In genomic region chr1:113191579-113192076, GRCh38 we compare ENCODE assay signal across 12 cellular contexts.
DNase-seq lines count a peak whose midpoint lies in the region; ATAC-seq and TF ChIP-seq lines count a peak whose summit lies in the region.
"Had no signal": no experiment of that assay in that cellular context is flagged by ENCODE, and none has a peak within 500 bp of the region (broad histone marks: within the 10 kb centered on the region; RNA-seq: fewer than 3 reads in every experiment).

No MANE protein-coding gene starts in this region.

- no peak overlapping the region for H2AFZ ChIP-seq in Karpas-422 (ENCODE audit: low read length)

- H3K9ac ChIP-seq in Karpas-422 (ENCODE audit: low read length), result no peak overlapping the region

- TF ChIP-seq POLR2A in thyroid gland (IDR thresholded peaks at IDR 0.05), result no peak

- H3K27me3 ChIP-seq in Karpas-422 (ENCODE audit: low read length) (no peaks in the 10 kb centered on the region), thyroid gland (no peaks in the 10 kb centered on the region)
- H3K27me3 ChIP-seq: body of pancreas had no signal

- intact Hi-C loops in thyroid gland (cut with DNase I), result no loop called here

- H3K36me3 ChIP-seq in Karpas-422 (ENCODE audit: insufficient read depth, low read length) (no peaks in the 10 kb centered on the region), thyroid gland (no peaks in the 10 kb centered on the region)

- H3K4me3 ChIP-seq in Karpas-422 (ENCODE audit: low read length), result no peak overlapping the region
- H3K4me3 ChIP-seq in thyroid gland (replicated peaks in 1 of 3), result no peak overlapping the region
- H3K4me3 ChIP-seq: body of pancreas had no signal

- in situ Hi-C loops in Caki2 (cut with HindIII; ENCODE audit: low pct_unique_long_range_greater_than_20kb, low sequenced_read_pairs), result no loop called here

- ATAC-seq in GM21515 (IDR thresholded peaks at IDR 0.05; ENCODE audit: unreplicated experiment), result peak; percentile 47
- ATAC-seq: body of pancreas; stimulated activated naive CD8-positive, alpha-beta T cell treated with anti-CD3 and anti-CD28 coated beads, Interleukin-15, amount 100 ng/mL, for 72 hours had no signal

- H3K4me2 ChIP-seq in Karpas-422 (ENCODE audit: low read depth, low read length, poor library complexity, severe bottlenecking), result no peak overlapping the region

- H3K79me2 ChIP-seq in Karpas-422 (ENCODE audit: low read length), result no peaks in the 10 kb centered on the region

- H3K9me3 ChIP-seq in Karpas-422 (ENCODE audit: low read length) (no peaks in the 10 kb centered on the region), thyroid gland (no peaks in the 10 kb centered on the region)
- H3K9me3 ChIP-seq: body of pancreas had no signal

- WGBS in thyroid gland, 2 donors, result 91% methylated on average over 8 to 11 of the region's 11 CpGs

- no peaks in the 10 kb centered on the region for H3K9me2 ChIP-seq in Karpas-422 (replicated peaks; ENCODE audit: insufficient read depth, low read length)

- H3K4me1 ChIP-seq in Karpas-422 (ENCODE audit: low read length) (peaks cover 10% of the 10 kb centered on the region), thyroid gland (no peaks in the 10 kb centered on the region)
- H3K4me1 ChIP-seq: body of pancreas had no signal

- DNase-seq in Caki2 (ENCODE audit: low read depth), result peak; percentile 94
- DNase-seq in Karpas-422, result peak; percentile 48
- DNase-seq in epithelial cell of prostate (ENCODE audit: low read depth, low spot score), result peak; percentile 36
- DNase-seq in T-helper 2 cell, result no peak
- no peak for DNase-seq in ureter (ENCODE audit: low spot score)
- DNase-seq in activated gamma-delta T cell (lab: John Stamatoyannopoulos, UW), result no peak
- DNase-seq in thyroid gland, result no peak
- DNase-seq: body of pancreas; NCI-H2107; stimulated activated naive CD8-positive, alpha-beta T cell treated with anti-CD3 and anti-CD28 coated beads, Interleukin-15, amount 100 ng/mL, for 72 hours had no signal

- no peak overlapping the region for H3K27ac ChIP-seq in Karpas-422 (ENCODE audit: low read length)
- peak overlapping the region; percentile 25 for H3K27ac ChIP-seq in epithelial cell of prostate
- no peak overlapping the region for H3K27ac ChIP-seq in thyroid gland
- H3K27ac ChIP-seq: body of pancreas, VCaP had no signal

- H4K20me1 ChIP-seq in Karpas-422 (ENCODE audit: insufficient read depth, low read depth, low read length), result no peaks in the 10 kb centered on the region

- no peak for TF ChIP-seq CTCF in thyroid gland (IDR thresholded peaks at IDR 0.05)

Comparison
In these comparisons a context has a peak if more than half of its experiments do, and no peak if none do; other contexts are left out.
1. DNase-seq: peak in Caki2 (single experiment), Karpas-422 (single experiment) and epithelial cell of prostate (single experiment); none in T-helper 2 cell (0 of 5), ureter (single experiment), activated gamma-delta T cell (single experiment) and thyroid gland (0 of 2).